9 cellular contexts compared by ENCODE assay signal in genomic region chr1:76330993-76331603, GRCh38.
A peak's percentile ranks its signal among the peaks of the same experiment; 100 is the strongest.
DNase-seq lines count a peak whose midpoint lies in the region; ATAC-seq and TF ChIP-seq lines count a peak whose summit lies in the region.
"Had no signal": no experiment of that assay in that cellular context is flagged by ENCODE, and none has a peak within 500 bp of the region (broad histone marks: within the 10 kb centered on the region; RNA-seq: fewer than 3 reads in every experiment).

No MANE protein-coding gene starts in this region.

- no peaks in the 10 kb centered on the region for H3K36me3 ChIP-seq in DOHH2 (ENCODE audit: control insufficient read depth, low read length)

- H3K4me3 ChIP-seq in DOHH2 (ENCODE audit: low read length) = no peak overlapping the region

- no peaks in the 10 kb centered on the region for H3K9me2 ChIP-seq in DOHH2 (replicated peaks; ENCODE audit: control insufficient read depth, low read length)

- no peak overlapping the region for H3K27ac Mint-ChIP-seq in activated T-helper 2 cell treated with anti-CD3 and anti-CD28 coated beads, Interferon-gamma antibody, Interleukin-2, Interleukin-4, amounts not matched to agents 10 μg/mL and 5 μg/mL and 100 μg/mL, durations not matched to agents 14 hours and 24 hours and 36 hours
- no peak overlapping the region for H3K27ac Mint-ChIP-seq in glutamatergic neuron (ENCODE audit: unreplicated experiment)

- H4K20me1 ChIP-seq in DOHH2 (ENCODE audit: control insufficient read depth, insufficient read depth, low read depth, low read length) = no peaks in the 10 kb centered on the region

- no peaks in the 10 kb centered on the region for H3K4me1 ChIP-seq in DOHH2 (ENCODE audit: control insufficient read depth, low read length)

- peak; percentile 58 for DNase-seq in NCI-H748 treated with DMSO at 0.1 percent for 48 hours (lab: John Stamatoyannopoulos, UW)
- DNase-seq in activated T-helper 2 cell treated with anti-CD3 and anti-CD28 coated beads, Interferon-gamma antibody, Interleukin-2, Interleukin-4, amounts not matched to agents 10 μg/mL and 5 μg/mL and 100 μg/mL, durations not matched to agents 14 hours and 24 hours and 36 hours (ENCODE audit: low spot score) = peak; percentile 19
- peak; percentile 42 for DNase-seq in glutamatergic neuron
- peak; percentile 33 for DNase-seq in pulmonary artery endothelial cell (ENCODE audit: low read depth, low spot score)
- DNase-seq in middle frontal gyrus (ENCODE audit: extremely low spot score, low spot score) = no peak

- H3K4me2 ChIP-seq in DOHH2 (ENCODE audit: low read length) = no peak overlapping the region

- no peaks in the 10 kb centered on the region for H3F3A ChIP-seq in DOHH2 (ENCODE audit: control insufficient read depth, insufficient read depth)

- peak; percentile 85 for ATAC-seq in GM19463 (IDR thresholded peaks at IDR 0.05; ENCODE audit: unreplicated experiment)
- peak; percentile 90 for ATAC-seq in HG03469 (IDR thresholded peaks at IDR 0.05; ENCODE audit: unreplicated experiment)

- H3K27me3 ChIP-seq in DOHH2 (ENCODE audit: control insufficient read depth, low read length) = no peaks in the 10 kb centered on the region

- peaks cover 4% of the 10 kb centered on the region for H3K27me3 Mint-ChIP-seq in activated T-helper 2 cell treated with anti-CD3 and anti-CD28 coated beads, Interferon-gamma antibody, Interleukin-2, Interleukin-4, amounts not matched to agents 10 μg/mL and 5 μg/mL and 100 μg/mL, durations not matched to agents 14 hours and 24 hours and 36 hours (ENCODE audit: low read depth)
- no peaks in the 10 kb centered on the region for H3K27me3 Mint-ChIP-seq in glutamatergic neuron (ENCODE audit: unreplicated experiment)
- H3K27me3 Mint-ChIP-seq: central memory CD8-positive, alpha-beta T cell had no signal

- no peaks in the 10 kb centered on the region for H3K79me2 ChIP-seq in DOHH2 (ENCODE audit: control insufficient read depth, low read length)

- H3K4me1 Mint-ChIP-seq in activated T-helper 2 cell treated with anti-CD3 and anti-CD28 coated beads, Interferon-gamma antibody, Interleukin-2, Interleukin-4, amounts not matched to agents 10 μg/mL and 5 μg/mL and 100 μg/mL, durations not matched to agents 14 hours and 24 hours and 36 hours (ENCODE audit: low read depth) = peaks cover 4% of the 10 kb centered on the region
- H3K4me1 Mint-ChIP-seq in glutamatergic neuron (ENCODE audit: low read depth, unreplicated experiment) = peaks cover 15% of the 10 kb centered on the region
- H3K4me1 Mint-ChIP-seq: central memory CD8-positive, alpha-beta T cell had no signal

- no peak overlapping the region for H3K4me3 Mint-ChIP-seq in activated T-helper 2 cell treated with anti-CD3 and anti-CD28 coated beads, Interferon-gamma antibody, Interleukin-2, Interleukin-4, amounts not matched to agents 10 μg/mL and 5 μg/mL and 100 μg/mL, durations not matched to agents 14 hours and 24 hours and 36 hours (ENCODE audit: low read depth)
- H3K4me3 Mint-ChIP-seq in glutamatergic neuron (ENCODE audit: unreplicated experiment) = no peak overlapping the region
- H3K4me3 Mint-ChIP-seq: central memory CD8-positive, alpha-beta T cell had no signal

- intact Hi-C loops in activated T-helper 2 cell treated with anti-CD3 and anti-CD28 coated beads, Interferon-gamma antibody, Interleukin-2, Interleukin-4, amounts not matched to agents 10 μg/mL and 5 μg/mL and 100 μg/mL, durations not matched to agents 14 hours and 24 hours and 36 hours (cut with micrococcal nuclease) = loop anchor here (1.0 to 5.0 kb wide), 2 partner anchors 74 to 177 kb away; no protein-coding TSS in a partner anchor

- H3K27ac ChIP-seq in DOHH2 (ENCODE audit: low read depth, low read length) = no peak overlapping the region

- H3K9me3 ChIP-seq in DOHH2 (ENCODE audit: control insufficient read depth, insufficient read depth, low read length) = no peaks in the 10 kb centered on the region

- no peaks in the 10 kb centered on the region for H3K9me3 Mint-ChIP-seq in activated T-helper 2 cell treated with anti-CD3 and anti-CD28 coated beads, Interferon-gamma antibody, Interleukin-2, Interleukin-4, amounts not matched to agents 10 μg/mL and 5 μg/mL and 100 μg/mL, durations not matched to agents 14 hours and 24 hours and 36 hours
- H3K9me3 Mint-ChIP-seq in glutamatergic neuron (ENCODE audit: unreplicated experiment) = peaks cover 1% of the 10 kb centered on the region
- H3K9me3 Mint-ChIP-seq: central memory CD8-positive, alpha-beta T cell had no signal

- TF ChIP-seq CTCF in DOHH2 (IDR thresholded peaks at IDR 0.05; ENCODE audit: low read depth, low read length, poor library complexity, severe bottlenecking) = peak; percentile 96
- peak; percentile 97 for TF ChIP-seq CTCF in glutamatergic neuron (IDR thresholded peaks at IDR 0.05; ENCODE audit: partially characterized antibody, unreplicated experiment)

- H3K36me3 Mint-ChIP-seq in activated T-helper 2 cell treated with anti-CD3 and anti-CD28 coated beads, Interferon-gamma antibody, Interleukin-2, Interleukin-4, amounts not matched to agents 10 μg/mL and 5 μg/mL and 100 μg/mL, durations not matched to agents 14 hours and 24 hours and 36 hours (ENCODE audit: low read depth) = no peaks in the 10 kb centered on the region
- no peaks in the 10 kb centered on the region for H3K36me3 Mint-ChIP-seq in glutamatergic neuron (ENCODE audit: unreplicated experiment)
